ENCODE assay signal across 8 cellular contexts in the genomic region with DNA sequence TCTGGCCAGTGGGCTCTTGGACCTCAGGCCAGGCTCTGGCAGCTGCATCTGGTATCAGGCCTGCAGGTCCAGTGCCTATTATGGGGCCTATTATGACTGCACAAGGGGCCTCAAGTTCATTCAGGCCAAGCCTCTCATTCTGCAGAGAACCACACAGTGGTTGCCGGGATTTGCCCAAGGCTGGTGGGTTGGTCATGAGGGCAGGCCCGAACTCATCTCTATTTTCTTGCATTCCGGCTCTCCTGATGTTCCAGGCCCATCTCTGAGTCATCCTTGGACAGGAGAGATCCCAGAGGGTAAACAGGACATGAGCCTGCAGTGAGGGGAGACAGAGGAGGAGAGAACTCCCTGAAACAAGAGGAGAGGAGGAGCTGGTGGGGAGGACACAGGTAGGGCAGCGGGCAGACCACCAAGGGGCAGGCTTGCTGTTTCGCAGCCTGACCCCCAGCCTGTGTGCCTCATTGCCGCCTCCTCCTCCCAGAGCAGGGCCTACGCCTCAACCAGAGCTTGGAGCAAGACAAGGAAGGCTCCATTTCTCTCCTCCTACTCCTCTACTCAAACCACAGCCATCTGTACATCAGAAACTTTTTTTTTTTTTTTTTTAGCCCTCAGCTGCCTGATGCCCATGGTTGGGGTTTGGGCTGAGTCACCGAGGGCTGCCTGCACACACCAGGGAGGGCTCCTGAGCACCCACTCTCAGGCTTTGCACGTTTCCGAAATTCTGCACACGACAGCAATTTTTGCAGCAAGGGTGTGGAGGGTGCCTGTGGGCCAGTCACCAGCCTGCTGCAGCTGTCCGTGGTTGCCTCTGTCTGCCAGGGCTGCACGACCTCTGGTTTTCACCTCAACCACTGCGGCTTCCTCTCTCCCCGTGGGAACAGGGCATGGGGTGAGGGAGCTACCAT. TPM values are rescaled to one million over a fixed set of nuclear protein-coding genes. Genes with fewer than 3 reads are reported as not detected.
DNase-seq lines count a peak whose midpoint lies in the region; ATAC-seq, FAIRE-seq and TF ChIP-seq lines count a peak whose summit lies in the region.

No MANE protein-coding gene starts in this region.

- RAD21 ChIA-PET in GM12878 (lab: Charles Lee; ENCODE audit: unreplicated experiment) = interaction anchor here (0.6 to 0.9 kb wide), 3 partner anchors 99 to 322 kb away, joined by 3 to 4 read pairs (median 3); partner anchors contain the start of gene DDX6

- BruUV-seq in GM12878 (replicated peaks; lab: Mats Ljungman, UMichigan) = no TSS peak

- H3K27me3 Mint-ChIP-seq in type B pancreatic cell = no peaks in the 10 kb centered on the region

- H3K27me3 ChIP-seq in GM12878 (replicated peaks in 1 of 2; ENCODE audit: control insufficient read depth in 2 of 2, insufficient read depth in 2 of 2, low read length in 1 of 2) = no peaks in the 10 kb centered on the region; a peak in 1 of 4 replicates
- H3K27me3 ChIP-seq in skeletal muscle satellite cell (ENCODE audit: control insufficient read depth, insufficient read depth, low read length) = peaks cover 11% of the 10 kb centered on the region

- in situ Hi-C loops in GM12878 (cut with MboI) (no loop called here), ACHN (cut with HindIII; ENCODE audit: low pct_ligation_motif_present, low pct_unique_long_range_greater_than_20kb, low sequenced_read_pairs) (no loop called here)

- CTCF ChIA-PET in GM12878 (lab: Yijun Ruan, JAX) = interaction anchor here (0.6 to 5.8 kb wide), 10 partner anchors 33 to 475 kb away, joined by 3 to 68 read pairs (median 4); partner anchors contain the start of gene DDX6

- no peak overlapping the region for H3K27ac ChIP-seq in GM12878 (ENCODE audit: control insufficient read depth, insufficient read depth)

- TF ChIP-seq EP300 in GM12878 (IDR thresholded peaks at IDR 0.05; ENCODE audit: borderline replicate concordance in 1 of 2, control insufficient read depth in 1 of 2, low read depth in 2 of 2, low read length in 2 of 2) = no peak

- H3K9ac ChIP-seq in GM12878 (ENCODE audit: control insufficient read depth, insufficient read depth, low read length) = no peak overlapping the region
- no peak overlapping the region for H3K9ac ChIP-seq in skeletal muscle satellite cell (ENCODE audit: low read depth, low read length)

- ATAC-seq in GM18511 (IDR thresholded peaks at IDR 0.05; ENCODE audit: unreplicated experiment) (peak; percentile 32), GM12878 (peak; percentile 21)

- no peaks in the 10 kb centered on the region for H3K36me3 ChIP-seq in GM12878 (ENCODE audit: control insufficient read depth in 2 of 2, insufficient read depth in 2 of 2, low read length in 1 of 2)
- H3K36me3 ChIP-seq in skeletal muscle satellite cell (ENCODE audit: insufficient read depth, low read length) = no peaks in the 10 kb centered on the region

- no peak overlapping the region for H3K4me3 ChIP-seq in GM12878
- no peak overlapping the region for H3K4me3 ChIP-seq in skeletal muscle satellite cell (ENCODE audit: low read length)

- peaks cover 14% of the 10 kb centered on the region for H3K4me1 Mint-ChIP-seq in type B pancreatic cell (ENCODE audit: unreplicated experiment)

- 22% methylated on average over 14 of the region's 15 CpGs for WGBS in GM12878 (ENCODE audit: insufficient coverage, insufficient replicate concordance, low lambda C conversion rate, missing lambda C conversion rate)

- no peaks in the 10 kb centered on the region for H3K36me3 Mint-ChIP-seq in type B pancreatic cell

- POLR2A ChIA-PET in GM12878 (lab: Charles Lee) = interaction anchor here (0.6 to 0.8 kb wide), 4 partner anchors 95 to 476 kb away, joined by 3 to 5 read pairs (median 4); no protein-coding TSS in a partner anchor

- no peaks in the 10 kb centered on the region for H4K20me1 ChIP-seq in GM12878 (ENCODE audit: control insufficient read depth, insufficient read depth)

- intact Hi-C loops in GM12878 (cut with micrococcal nuclease; ENCODE audit: unreplicated experiment) = loop anchor here (2.0 kb wide), 1 partner anchor 265 kb away; the partner anchor contains the start of gene UPK2

- FAIRE-seq in GM12878 (lab: Jason Lieb, UNC) = no peak

- no peak for TF ChIP-seq CTCF in GM12878 (IDR thresholded peaks at IDR 0.05 in 2 of 3, conservative IDR thresholded peaks at IDR 0.05 in 1 of 3; ENCODE audit: control insufficient read depth in 2 of 3, extremely low read depth in 1 of 3, insufficient read depth in 1 of 3, low read depth in 3 of 3, low read length in 3 of 3)
- TF ChIP-seq CTCF in type B pancreatic cell (conservative IDR thresholded peaks at IDR 0.05) = no peak

- SMC1A ChIA-PET in GM12878 (lab: Charles Lee; ENCODE audit: uncharacterized antibody, unreplicated experiment) = interaction anchor here (0.6 to 2.8 kb wide), 3 partner anchors 23 to 193 kb away, joined by 3 to 11 read pairs (median 4); no protein-coding TSS in a partner anchor

- peaks cover 9% of the 10 kb centered on the region; the same call in 2 of the 3 replicates for H3K9me3 ChIP-seq in GM12878 (replicated peaks; ENCODE audit: control insufficient read depth, insufficient read depth, low read length)
- no peaks in the 10 kb centered on the region for H3K9me3 ChIP-seq in skeletal muscle satellite cell (replicated peaks; ENCODE audit: low read length)

- H3K9me3 Mint-ChIP-seq in type B pancreatic cell = no peaks in the 10 kb centered on the region

- no peaks in the 10 kb centered on the region for H3K79me2 ChIP-seq in GM12878 (ENCODE audit: control insufficient read depth, insufficient read depth, low read length)

- no peak overlapping the region; the same call in 1 of the 2 replicates for H2AFZ ChIP-seq in GM12878 (ENCODE audit: control insufficient read depth, low read depth, low read length)

- H3K4me3 Mint-ChIP-seq in type B pancreatic cell = no peak overlapping the region

- TF ChIP-seq POLR2A in GM12878 (IDR thresholded peaks at IDR 0.05; ENCODE audit: low read depth, low read length) = no peak

- peak in 4 of 5 experiments; percentile 21 to 98 (median 60) for DNase-seq in T-helper 2 cell
- DNase-seq in GM12878 (ENCODE audit: low read depth, low spot score) = peak; percentile 76
- DNase-seq in SIG-M5 treated with dmso at 0.1 percent for 504 hours (lab: John Stamatoyannopoulos, UW; ENCODE audit: unreplicated experiment) = no peak
- no peak for DNase-seq in DMS153 treated with DMSO at 0.1 percent for 48 hours (lab: John Stamatoyannopoulos, UW; ENCODE audit: unreplicated experiment)
- DNase-seq in ACHN = no peak
- no peak for DNase-seq in type B pancreatic cell (ENCODE audit: extremely low spot score, unreplicated experiment)

- H3K4me1 ChIP-seq in GM12878 (ENCODE audit: control insufficient read depth, insufficient read depth, low read length) (peaks cover 52% of the 10 kb centered on the region), skeletal muscle satellite cell (ENCODE audit: control insufficient read depth, insufficient read depth, low read length) (peaks cover 23% of the 10 kb centered on the region)

- no peak overlapping the region for H3K27ac Mint-ChIP-seq in type B pancreatic cell

- H3K4me2 ChIP-seq in GM12878 (ENCODE audit: control insufficient read depth, insufficient read depth) (peak overlapping the region; percentile 71; the same call in 1 of the 2 replicates), skeletal muscle satellite cell (ENCODE audit: low read length) (peak overlapping the region; percentile 12)

- no peak for TF ChIP-seq RAD21 in GM12878 (IDR thresholded peaks at IDR 0.05; ENCODE audit: insufficient read depth, low read depth, low read length)

TF ChIP-seq in GM12878, 131 proteins besides CTCF, POLR2A, EP300 and RAD21 (continues in another document):
- TF ChIP-seq RELB (IDR thresholded peaks at IDR 0.05; ENCODE audit: low read depth) (no peak), BHLHE40 (IDR thresholded peaks at IDR 0.05; ENCODE audit: borderline replicate concordance in 1 of 2, low read depth in 2 of 2, low read length in 1 of 2) (peak; percentile 77 to 83)

RNA-seq across cellular contexts. Expression of gene TREH, which starts 12.7 kb away (rescaled TPM):
- total RNA-seq in GM12878 (2013; cell fraction: nucleolus; rRNA removed) = not detected in 2 replicates
- total RNA-seq in GM12878 (2014; rRNA removed) (not detected in 2 replicates), GM12878 (2014; rRNA removed; fragmentation: Illumina TruSeq; extraction: Trizol) (not detected in 2 replicates), GM12878 (2021) (not detected in 2 replicates), type B pancreatic cell (ENCODE audit: low replicate concordance) (0.33 and 0.41 TPM in 2 replicates)
- not detected for polyA plus RNA-seq in GM12878 (2011; ENCODE audit: low read depth)
- polyA plus RNA-seq in GM12878 (2011; rRNA removed) (not detected in 2 replicates), GM12878 (2014; fragmentation: Illumina TruSeq; extraction: Trizol) (not detected in 2 replicates), GM12878 (2014; fragmentation: Nextera tagmentation; extraction: Ambion mirVana) (not detected), GM12878 (2014; rRNA removed) (not detected in 2 replicates), GM12878 (2016; fragmentation: Nextera tagmentation; extraction: Ambion mirVana) (not detected)
- not detected in 2 replicates for polyA plus RNA-seq in GM12878 (2011; cell fraction: cytosol; rRNA removed)
- polyA plus RNA-seq in GM12878 (2011; cell fraction: nucleus; rRNA removed) = not detected in 2 replicates
- polyA plus RNA-seq in GM12878 (2012) = not detected in 2 replicates
- not detected in 2 replicates for polyA minus RNA-seq in GM12878 (2011; rRNA and poly(A)+ RNA removed)
- polyA minus RNA-seq in GM12878 (2011; cell fraction: cytosol; rRNA and poly(A)+ RNA removed) = not detected in 2 replicates
- polyA minus RNA-seq in GM12878 (2011; cell fraction: nucleus; rRNA and poly(A)+ RNA removed) = not detected in 2 replicates
- total RNA-seq in skeletal muscle satellite cell (2012; rRNA removed) = not detected in 2 replicates

Comparison
In these comparisons a context has a peak if more than half of its experiments do, and no peak if none do; other contexts are left out.
1. DNase-seq: peak in T-helper 2 cell (4 of 5) and GM12878 (single experiment); none in SIG-M5 treated with dmso at 0.1 percent for 504 hours (single experiment), DMS153 treated with DMSO at 0.1 percent for 48 hours (single experiment), ACHN (single experiment) and type B pancreatic cell (single experiment).